Comparison of ENCODE assay signal across 1 cellular context in genomic region chr16:30956601-30957455, GRCh38.
TF ChIP-seq lines count a peak whose summit lies in the region.

No MANE protein-coding gene starts in this region.

TF ChIP-seq in HepG2, 621 proteins besides CTCF, POLR2A, EP300 and RAD21 (continued from another document and continues in another):
- TF ChIP-seq ZNF142 (CRISPR knock-in tag; IDR thresholded peaks at IDR 0.05) = no peak
- 0 out of 2 replicates have a peak, but pooled peaks have one; percentile 79 for TF ChIP-seq ZSCAN20 (CRISPR knock-in tag; IDR thresholded peaks at IDR 0.05; ENCODE audit: borderline replicate concordance)
- no peak for TF ChIP-seq ZUFSP (CRISPR knock-in tag; IDR thresholded peaks at IDR 0.05; ENCODE audit: borderline replicate concordance)
- no peak for TF ChIP-seq CC2D1A (CRISPR knock-in tag; IDR thresholded peaks at IDR 0.05)
- 0 out of 2 replicates have a peak, but pooled peaks have one; percentile 83 for TF ChIP-seq ZNF839 (CRISPR knock-in tag; IDR thresholded peaks at IDR 0.05; ENCODE audit: borderline replicate concordance)
- TF ChIP-seq E2F2 (CRISPR knock-in tag; IDR thresholded peaks at IDR 0.05; ENCODE audit: borderline replicate concordance) = peak; percentile 54; the same call in 1 of the 2 replicates
- peak; percentile 72; the same call in 1 of the 2 replicates for TF ChIP-seq LBX2 (CRISPR knock-in tag; IDR thresholded peaks at IDR 0.05; ENCODE audit: borderline replicate concordance)
- peak; percentile 67; the same call in 1 of the 2 replicates for TF ChIP-seq RFXAP (CRISPR knock-in tag; IDR thresholded peaks at IDR 0.05; ENCODE audit: borderline replicate concordance)
- TF ChIP-seq MED1 (CRISPR knock-in tag; IDR thresholded peaks at IDR 0.05) = peak; percentile 56
- peak; percentile 37; the same call in 1 of the 2 replicates for TF ChIP-seq ZBTB46 (CRISPR knock-in tag; IDR thresholded peaks at IDR 0.05; ENCODE audit: borderline replicate concordance)
- no peak for TF ChIP-seq ZNF431 (CRISPR knock-in tag; IDR thresholded peaks at IDR 0.05; ENCODE audit: borderline replicate concordance, low read depth)
- TF ChIP-seq RXRA (CRISPR knock-in tag; IDR thresholded peaks at IDR 0.05) = no peak; the same call in 1 of the 2 replicates
- no peak for TF ChIP-seq ZNF230 (CRISPR knock-in tag; IDR thresholded peaks at IDR 0.05)
- TF ChIP-seq ETV5 (CRISPR knock-in tag; IDR thresholded peaks at IDR 0.05; ENCODE audit: borderline replicate concordance) = peak; percentile 49; the same call in 1 of the 2 replicates
- TF ChIP-seq MXI1 (IDR thresholded peaks at IDR 0.05; ENCODE audit: borderline replicate concordance, low read depth, low read length) = peak; percentile 59; the same call in 1 of the 3 replicates
- TF ChIP-seq ZBTB39 (CRISPR knock-in tag; IDR thresholded peaks at IDR 0.05) = no peak
- TF ChIP-seq CEBPG (CRISPR knock-in tag; IDR thresholded peaks at IDR 0.05) = no peak
- no peak for TF ChIP-seq ZNF512 (CRISPR knock-in tag; IDR thresholded peaks at IDR 0.05)
- TF ChIP-seq ZNF572 (CRISPR knock-in tag; IDR thresholded peaks at IDR 0.05) = 0 out of 2 replicates have a peak, but pooled peaks have one; percentile 27
- no peak; the same call in 1 of the 2 replicates for TF ChIP-seq ISL2 (CRISPR knock-in tag; IDR thresholded peaks at IDR 0.05)
- TF ChIP-seq ZNF749 (CRISPR knock-in tag; IDR thresholded peaks at IDR 0.05; ENCODE audit: borderline replicate concordance) = peak; percentile 66; the same call in 1 of the 2 replicates
- TF ChIP-seq ZFP62 (CRISPR knock-in tag; IDR thresholded peaks at IDR 0.05) = no peak
- TF ChIP-seq YY1 (IDR thresholded peaks at IDR 0.05; ENCODE audit: insufficient read depth, insufficient replicate concordance, low read depth, low read length) = peak; percentile 58
- TF ChIP-seq FOSL2 (CRISPR knock-in tag; IDR thresholded peaks at IDR 0.05) = peak; percentile 91
- no peak for TF ChIP-seq REXO4 (CRISPR knock-in tag; IDR thresholded peaks at IDR 0.05; ENCODE audit: borderline replicate concordance)
- peak; percentile 81 for TF ChIP-seq HDAC2 (CRISPR knock-in tag; IDR thresholded peaks at IDR 0.05)
- TF ChIP-seq GTF3A (CRISPR knock-in tag; conservative IDR thresholded peaks at IDR 0.05) = no peak
- no peak; the same call in 1 of the 2 replicates for TF ChIP-seq AHDC1 (CRISPR knock-in tag; IDR thresholded peaks at IDR 0.05; ENCODE audit: borderline replicate concordance)
- TF ChIP-seq ZBTB42 (CRISPR knock-in tag; IDR thresholded peaks at IDR 0.05) = peak; percentile 82
- TF ChIP-seq DMTF1 (CRISPR knock-in tag; IDR thresholded peaks at IDR 0.05) = peak; percentile 14; the same call in 1 of the 2 replicates
- TF ChIP-seq SP4 (CRISPR knock-in tag; IDR thresholded peaks at IDR 0.05) = no peak
- no peak for TF ChIP-seq PCBP2 (optimal IDR thresholded peaks at IDR 0.05; ENCODE audit: low read depth, low read length, poor library complexity, severe bottlenecking)
- no peak for TF ChIP-seq ZNF253 (CRISPR knock-in tag; IDR thresholded peaks at IDR 0.05; ENCODE audit: borderline replicate concordance)
